18 cellular contexts compared by ENCODE assay signal in the genomic region with DNA sequence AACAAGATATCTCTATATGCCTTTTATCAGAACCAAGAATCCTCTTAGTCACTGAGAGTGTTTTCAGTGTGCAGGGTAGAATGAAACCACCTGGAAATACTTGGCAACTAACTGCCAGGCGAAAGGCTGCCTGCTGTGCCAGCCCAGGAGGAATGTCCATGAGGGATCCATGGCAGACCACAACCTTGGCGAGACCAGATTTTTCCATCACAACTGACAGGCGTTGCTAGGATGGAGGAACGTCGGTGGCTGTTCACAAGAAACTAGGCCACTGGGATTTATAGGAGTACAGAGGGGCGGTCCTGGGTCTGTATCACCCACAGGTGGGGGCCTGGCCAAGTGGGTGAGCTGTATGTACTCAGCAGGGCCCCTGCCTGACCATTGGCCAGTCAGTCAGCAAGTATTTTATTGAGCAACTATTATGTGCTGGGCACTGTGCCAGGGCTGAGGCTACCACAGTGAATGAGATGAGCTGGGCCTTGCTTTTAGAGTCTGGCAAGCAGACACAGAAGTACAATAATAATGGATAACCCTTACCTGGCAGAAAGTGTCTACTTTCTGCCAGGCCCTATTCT.
"Had no signal": no experiment of that assay in that cellular context is flagged by ENCODE, and none has a peak within 500 bp of the region (broad histone marks: within the 10 kb centered on the region; RNA-seq: fewer than 3 reads in every experiment).

No MANE protein-coding gene starts in this region.

- H3K4me1 Mint-ChIP-seq: activated CD4-positive, alpha-beta T cell treated with anti-CD3 and anti-CD28 coated beads, Interleukin-2, amount 10 ng/mL, durations not matched to agents 24 days and 14 days; activated naive CD4-positive, alpha-beta T cell treated with anti-CD3 and anti-CD28 coated beads, Interleukin-2, amount 10 ng/mL, durations not matched to agents 7 days and 5 days; stimulated activated naive CD8-positive, alpha-beta T cell treated with anti-CD3 and anti-CD28 coated beads, Interleukin-15, amount 100 ng/mL, for 72 hours had no signal

- DNase-seq: activated CD4-positive, alpha-beta T cell treated with anti-CD3 and anti-CD28 coated beads, Interleukin-2, amount 10 ng/mL, durations not matched to agents 24 days and 14 days; activated CD8-positive, alpha-beta memory T cell treated with anti-CD3 and anti-CD28 coated beads for 24 hours; activated naive CD4-positive, alpha-beta T cell treated with anti-CD3 and anti-CD28 coated beads, Interleukin-2, amount 10 ng/mL, durations not matched to agents 7 days and 5 days; body of pancreas; cerebellar nuclear complex; dermis blood vessel endothelial cell; erythroblast; foreskin keratinocyte; heart left ventricle; islet precursor cell; left lung; mesenchymal stem cell; occipital lobe; stimulated activated CD4-positive, alpha-beta T cell treated with anti-CD3 and anti-CD28 coated beads, Interleukin-4, amount 100 ng/mL, for 24 hours; stimulated activated naive CD8-positive, alpha-beta T cell treated with anti-CD3 and anti-CD28 coated beads, Interleukin-15, amount 100 ng/mL, for 72 hours; testis had no signal

- H3K4me3 ChIP-seq: body of pancreas, heart left ventricle, left lung, testis had no signal

- H3K27ac Mint-ChIP-seq: activated CD4-positive, alpha-beta T cell treated with anti-CD3 and anti-CD28 coated beads, Interleukin-2, amount 10 ng/mL, durations not matched to agents 24 days and 14 days; activated naive CD4-positive, alpha-beta T cell treated with anti-CD3 and anti-CD28 coated beads, Interleukin-2, amount 10 ng/mL, durations not matched to agents 7 days and 5 days; nephron; stimulated activated naive CD8-positive, alpha-beta T cell treated with anti-CD3 and anti-CD28 coated beads, Interleukin-15, amount 100 ng/mL, for 72 hours; WTC11 had no signal

- H3K36me3 Mint-ChIP-seq: activated naive CD4-positive, alpha-beta T cell treated with anti-CD3 and anti-CD28 coated beads, Interleukin-2, amount 10 ng/mL, durations not matched to agents 7 days and 5 days; WTC11 had no signal

- H3K9me3 Mint-ChIP-seq: activated CD4-positive, alpha-beta T cell treated with anti-CD3 and anti-CD28 coated beads, Interleukin-2, amount 10 ng/mL, durations not matched to agents 24 days and 14 days; activated naive CD4-positive, alpha-beta T cell treated with anti-CD3 and anti-CD28 coated beads, Interleukin-2, amount 10 ng/mL, durations not matched to agents 7 days and 5 days; nephron; stimulated activated naive CD8-positive, alpha-beta T cell treated with anti-CD3 and anti-CD28 coated beads, Interleukin-15, amount 100 ng/mL, for 72 hours; WTC11 had no signal

- H3K4me3 Mint-ChIP-seq: activated CD4-positive, alpha-beta T cell treated with anti-CD3 and anti-CD28 coated beads, Interleukin-2, amount 10 ng/mL, durations not matched to agents 24 days and 14 days; activated naive CD4-positive, alpha-beta T cell treated with anti-CD3 and anti-CD28 coated beads, Interleukin-2, amount 10 ng/mL, durations not matched to agents 7 days and 5 days; nephron; stimulated activated naive CD8-positive, alpha-beta T cell treated with anti-CD3 and anti-CD28 coated beads, Interleukin-15, amount 100 ng/mL, for 72 hours; WTC11 had no signal
